In the genomic region with DNA sequence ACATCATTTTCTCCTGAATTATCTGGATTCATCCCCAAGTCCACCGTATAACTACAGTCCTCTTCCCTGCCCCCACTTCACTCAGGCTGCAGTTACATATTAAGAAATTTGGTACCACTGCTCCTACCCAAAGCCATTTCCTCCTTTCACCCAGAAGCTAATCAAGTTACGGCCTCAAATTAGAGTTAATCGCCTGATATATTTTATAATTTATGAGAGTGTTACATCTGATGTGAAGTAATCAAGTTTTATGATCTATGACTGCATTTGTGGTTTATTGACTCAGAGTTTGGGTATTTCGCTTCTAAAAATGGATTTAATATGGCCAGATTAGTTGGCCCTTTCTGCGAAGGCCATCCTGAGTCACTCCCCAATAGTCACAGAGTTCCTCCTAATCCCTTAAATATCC, we compare ENCODE assay signal across 1 cellular context.
TF ChIP-seq lines count a peak whose summit lies in the region.

No MANE protein-coding gene starts in this region.

TF ChIP-seq in SK-N-SH treated with all-trans-retinoic acid at 6 μM for 48 hours, 23 proteins besides CTCF, POLR2A, EP300 and RAD21 (continued from another document):
- TF ChIP-seq, protein P1, sequence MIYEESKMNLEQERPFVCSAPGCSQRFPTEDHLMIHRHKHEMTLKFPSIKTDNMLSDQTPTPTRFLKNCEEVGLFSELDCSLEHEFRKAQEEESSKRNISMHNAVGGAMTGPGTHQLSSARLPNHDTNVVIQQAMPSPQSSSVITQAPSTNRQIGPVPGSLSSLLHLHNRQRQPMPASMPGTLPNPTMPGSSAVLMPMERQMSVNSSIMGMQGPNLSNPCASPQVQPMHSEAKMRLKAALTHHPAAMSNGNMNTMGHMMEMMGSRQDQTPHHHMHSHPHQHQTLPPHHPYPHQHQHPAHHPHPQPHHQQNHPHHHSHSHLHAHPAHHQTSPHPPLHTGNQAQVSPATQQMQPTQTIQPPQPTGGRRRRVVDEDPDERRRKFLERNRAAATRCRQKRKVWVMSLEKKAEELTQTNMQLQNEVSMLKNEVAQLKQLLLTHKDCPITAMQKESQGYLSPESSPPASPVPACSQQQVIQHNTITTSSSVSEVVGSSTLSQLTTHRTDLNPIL (CRISPR knock-in tag; IDR thresholded peaks at IDR 0.05; ENCODE audit: low read depth) = peak; percentile 96
- TF ChIP-seq GLIS3 (CRISPR knock-in tag; IDR thresholded peaks at IDR 0.05) (peak; percentile 92; the same call in 1 of the 2 replicates), ZNF8 (CRISPR knock-in tag; IDR thresholded peaks at IDR 0.05) (peak; percentile 49), ZFP3 (CRISPR knock-in tag; IDR thresholded peaks at IDR 0.05) (peak; percentile 62; the same call in 1 of the 2 replicates), CSDC2 (CRISPR knock-in tag; IDR thresholded peaks at IDR 0.05) (peak; percentile 77; the same call in 1 of the 2 replicates), ZC3H10 (CRISPR knock-in tag; IDR thresholded peaks at IDR 0.05) (peak; percentile 77), ZNF565 (CRISPR knock-in tag; conservative IDR thresholded peaks at IDR 0.05; ENCODE audit: low read depth) (no peak), ESRRG (CRISPR knock-in tag; IDR thresholded peaks at IDR 0.05) (0 out of 2 replicates have a peak, but pooled peaks have one; percentile 47), SNAI2 (CRISPR knock-in tag; IDR thresholded peaks at IDR 0.05) (peak; percentile 80), PPARA (CRISPR knock-in tag; IDR thresholded peaks at IDR 0.05; ENCODE audit: borderline replicate concordance) (no peak), ARNTL (CRISPR knock-in tag; IDR thresholded peaks at IDR 0.05; ENCODE audit: borderline replicate concordance, low read depth) (no peak), ISL1 (CRISPR knock-in tag; IDR thresholded peaks at IDR 0.05) (peak; percentile 97), BACH2 (CRISPR knock-in tag; IDR thresholded peaks at IDR 0.05; ENCODE audit: borderline replicate concordance) (no peak), OSR1 (CRISPR knock-in tag; IDR thresholded peaks at IDR 0.05) (no peak), TOX (CRISPR knock-in tag; IDR thresholded peaks at IDR 0.05; ENCODE audit: borderline replicate concordance) (no peak), ZNF70 (CRISPR knock-in tag; IDR thresholded peaks at IDR 0.05) (no peak), ZFP30 (CRISPR knock-in tag; IDR thresholded peaks at IDR 0.05) (no peak), RARB (CRISPR knock-in tag; IDR thresholded peaks at IDR 0.05) (no peak)
- TF ChIP-seq, protein P2, sequence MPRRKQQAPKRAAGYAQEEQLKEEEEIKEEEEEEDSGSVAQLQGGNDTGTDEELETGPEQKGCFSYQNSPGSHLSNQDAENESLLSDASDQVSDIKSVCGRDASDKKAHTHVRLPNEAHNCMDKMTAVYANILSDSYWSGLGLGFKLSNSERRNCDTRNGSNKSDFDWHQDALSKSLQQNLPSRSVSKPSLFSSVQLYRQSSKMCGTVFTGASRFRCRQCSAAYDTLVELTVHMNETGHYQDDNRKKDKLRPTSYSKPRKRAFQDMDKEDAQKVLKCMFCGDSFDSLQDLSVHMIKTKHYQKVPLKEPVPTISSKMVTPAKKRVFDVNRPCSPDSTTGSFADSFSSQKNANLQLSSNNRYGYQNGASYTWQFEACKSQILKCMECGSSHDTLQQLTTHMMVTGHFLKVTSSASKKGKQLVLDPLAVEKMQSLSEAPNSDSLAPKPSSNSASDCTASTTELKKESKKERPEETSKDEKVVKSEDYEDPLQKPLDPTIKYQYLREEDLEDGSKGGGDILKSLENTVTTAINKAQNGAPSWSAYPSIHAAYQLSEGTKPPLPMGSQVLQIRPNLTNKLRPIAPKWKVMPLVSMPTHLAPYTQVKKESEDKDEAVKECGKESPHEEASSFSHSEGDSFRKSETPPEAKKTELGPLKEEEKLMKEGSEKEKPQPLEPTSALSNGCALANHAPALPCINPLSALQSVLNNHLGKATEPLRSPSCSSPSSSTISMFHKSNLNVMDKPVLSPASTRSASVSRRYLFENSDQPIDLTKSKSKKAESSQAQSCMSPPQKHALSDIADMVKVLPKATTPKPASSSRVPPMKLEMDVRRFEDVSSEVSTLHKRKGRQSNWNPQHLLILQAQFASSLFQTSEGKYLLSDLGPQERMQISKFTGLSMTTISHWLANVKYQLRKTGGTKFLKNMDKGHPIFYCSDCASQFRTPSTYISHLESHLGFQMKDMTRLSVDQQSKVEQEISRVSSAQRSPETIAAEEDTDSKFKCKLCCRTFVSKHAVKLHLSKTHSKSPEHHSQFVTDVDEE (CRISPR knock-in tag; IDR thresholded peaks at IDR 0.05) = peak; percentile 92
- TF ChIP-seq, protein P3, sequence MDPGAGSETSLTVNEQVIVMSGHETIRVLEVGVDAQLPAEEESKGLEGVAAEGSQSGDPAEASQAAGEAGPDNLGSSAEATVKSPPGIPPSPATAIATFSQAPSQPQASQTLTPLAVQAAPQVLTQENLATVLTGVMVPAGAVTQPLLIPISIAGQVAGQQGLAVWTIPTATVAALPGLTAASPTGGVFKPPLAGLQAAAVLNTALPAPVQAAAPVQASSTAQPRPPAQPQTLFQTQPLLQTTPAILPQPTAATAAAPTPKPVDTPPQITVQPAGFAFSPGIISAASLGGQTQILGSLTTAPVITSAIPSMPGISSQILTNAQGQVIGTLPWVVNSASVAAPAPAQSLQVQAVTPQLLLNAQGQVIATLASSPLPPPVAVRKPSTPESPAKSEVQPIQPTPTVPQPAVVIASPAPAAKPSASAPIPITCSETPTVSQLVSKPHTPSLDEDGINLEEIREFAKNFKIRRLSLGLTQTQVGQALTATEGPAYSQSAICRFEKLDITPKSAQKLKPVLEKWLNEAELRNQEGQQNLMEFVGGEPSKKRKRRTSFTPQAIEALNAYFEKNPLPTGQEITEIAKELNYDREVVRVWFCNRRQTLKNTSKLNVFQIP (CRISPR knock-in tag; IDR thresholded peaks at IDR 0.05; ENCODE audit: borderline replicate concordance, low read depth) = no peak
- TF ChIP-seq, protein P4, sequence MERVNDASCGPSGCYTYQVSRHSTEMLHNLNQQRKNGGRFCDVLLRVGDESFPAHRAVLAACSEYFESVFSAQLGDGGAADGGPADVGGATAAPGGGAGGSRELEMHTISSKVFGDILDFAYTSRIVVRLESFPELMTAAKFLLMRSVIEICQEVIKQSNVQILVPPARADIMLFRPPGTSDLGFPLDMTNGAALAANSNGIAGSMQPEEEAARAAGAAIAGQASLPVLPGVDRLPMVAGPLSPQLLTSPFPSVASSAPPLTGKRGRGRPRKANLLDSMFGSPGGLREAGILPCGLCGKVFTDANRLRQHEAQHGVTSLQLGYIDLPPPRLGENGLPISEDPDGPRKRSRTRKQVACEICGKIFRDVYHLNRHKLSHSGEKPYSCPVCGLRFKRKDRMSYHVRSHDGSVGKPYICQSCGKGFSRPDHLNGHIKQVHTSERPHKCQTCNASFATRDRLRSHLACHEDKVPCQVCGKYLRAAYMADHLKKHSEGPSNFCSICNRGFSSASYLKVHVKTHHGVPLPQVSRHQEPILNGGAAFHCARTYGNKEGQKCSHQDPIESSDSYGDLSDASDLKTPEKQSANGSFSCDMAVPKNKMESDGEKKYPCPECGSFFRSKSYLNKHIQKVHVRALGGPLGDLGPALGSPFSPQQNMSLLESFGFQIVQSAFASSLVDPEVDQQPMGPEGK (CRISPR knock-in tag; IDR thresholded peaks at IDR 0.05; ENCODE audit: borderline replicate concordance) = peak; percentile 89; the same call in 1 of the 2 replicates
